Comparison of ENCODE assay signal across 24 cellular contexts in the genomic region with DNA sequence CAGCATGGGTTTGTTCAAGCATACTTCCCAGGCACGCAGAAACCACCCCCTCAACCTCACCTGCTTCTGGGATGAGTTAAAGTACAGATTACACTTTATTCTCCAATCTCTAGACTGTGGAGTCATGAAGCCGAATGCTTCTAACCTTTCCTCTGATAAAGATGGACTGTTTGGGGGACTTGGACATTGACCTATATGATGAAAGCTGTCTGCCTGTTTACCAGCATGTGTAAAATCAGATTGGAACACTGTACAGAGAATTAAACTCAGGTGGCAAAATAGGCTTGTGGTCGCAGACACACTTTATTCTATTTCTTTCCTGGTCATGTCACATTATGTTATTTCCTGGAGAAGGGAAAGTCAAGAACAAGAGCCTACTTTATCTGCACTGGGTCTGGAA. TPM values are rescaled to one million over a fixed set of nuclear protein-coding genes. Genes with fewer than 3 reads are reported as not detected.
DNase-seq lines count a peak whose midpoint lies in the region; ATAC-seq, FAIRE-seq and TF ChIP-seq lines count a peak whose summit lies in the region.
"Had no signal": no experiment of that assay in that cellular context is flagged by ENCODE, and none has a peak within 500 bp of the region (broad histone marks: within the 10 kb centered on the region; RNA-seq: fewer than 3 reads in every experiment).

No MANE protein-coding gene starts in this region.

- H3K4me2 ChIP-seq in hepatocyte (peak overlapping the region; percentile 17), osteoblast (ENCODE audit: insufficient read depth, low read length) (no peak overlapping the region)

- no peak for TF ChIP-seq POLR2A in H54 (IDR thresholded peaks at IDR 0.05; ENCODE audit: low read depth, low read length)

- FAIRE-seq in H54 (lab: Jason Lieb, UNC) = no peak
- FAIRE-seq: GM12891, GM18507 had no signal

- intact Hi-C loops in mucosa of descending colon (cut with DNase I, micrococcal nuclease) = no loop called here
- intact Hi-C loops in psoas muscle (cut with DNase I) = no loop called here

- H3K36me3 ChIP-seq in hepatocyte (replicated peaks; ENCODE audit: insufficient read depth, low read depth) = no peaks in the 10 kb centered on the region
- H3K36me3 ChIP-seq in mucosa of descending colon (ENCODE audit: low read depth) = peaks cover 6% of the 10 kb centered on the region
- H3K36me3 ChIP-seq in osteoblast (ENCODE audit: insufficient read depth, low read length) = no peaks in the 10 kb centered on the region
- H3K36me3 ChIP-seq in psoas muscle (ENCODE audit: insufficient read depth in 1 of 2, low read depth in 1 of 2) = no peaks in the 10 kb centered on the region

- H4K20me1 ChIP-seq in hepatocyte (ENCODE audit: insufficient read depth, poor library complexity, severe bottlenecking) (no peaks in the 10 kb centered on the region), osteoblast (ENCODE audit: insufficient read depth, low read length) (no peaks in the 10 kb centered on the region)

- no peaks in the 10 kb centered on the region for H3K79me2 ChIP-seq in hepatocyte
- no peaks in the 10 kb centered on the region for H3K79me2 ChIP-seq in osteoblast (ENCODE audit: insufficient read depth, low read length)

- H3K9me3 ChIP-seq in hepatocyte (ENCODE audit: low read depth) = no peaks in the 10 kb centered on the region
- no peaks in the 10 kb centered on the region for H3K9me3 ChIP-seq in mucosa of descending colon
- H3K9me3 ChIP-seq in osteoblast (ENCODE audit: low read depth, low read length) = no peaks in the 10 kb centered on the region
- H3K9me3 ChIP-seq in psoas muscle = no peaks in the 10 kb centered on the region

- H3K4me1 ChIP-seq in hepatocyte (ENCODE audit: insufficient read depth) (no peaks in the 10 kb centered on the region), mucosa of descending colon (ENCODE audit: low read depth) (peaks cover 23% of the 10 kb centered on the region), osteoblast (ENCODE audit: insufficient read depth, low read length) (no peaks in the 10 kb centered on the region), psoas muscle (peaks cover 5% of the 10 kb centered on the region)

- H3K27me3 ChIP-seq in hepatocyte (no peaks in the 10 kb centered on the region), osteoblast (ENCODE audit: insufficient read depth, low read length) (no peaks in the 10 kb centered on the region), psoas muscle (ENCODE audit: insufficient read depth in 3 of 3, low read length in 2 of 3) (no peaks in the 10 kb centered on the region)

- no peak for DNase-seq in hepatocyte (ENCODE audit: low spot score)
- DNase-seq in mucosa of descending colon = no peak
- peak; percentile 44 for DNase-seq in osteoblast (ENCODE audit: insufficient read length, low spot score, missing footprints)
- DNase-seq in HCEC 1CT = no peak
- DNase-seq in psoas muscle = no peak
- no peak for DNase-seq in SHP77 (lab: John Stamatoyannopoulos, UW)
- no peak for DNase-seq in H54 (ENCODE audit: insufficient read length, low spot score)
- DNase-seq: C1 segment of cervical spinal cord; Calu3; CD4-positive, alpha-beta memory T cell; COR-L47; DMS53; DMS79 treated with DMSO at 0.1 percent for 48 hours; GF-D8; GOT3; H7 had no signal

- ATAC-seq in mucosa of descending colon (peak; percentile 14), psoas muscle (no peak)
- ATAC-seq: HCT116 had no signal

- 78% methylated on average over 3 of the region's 3 CpGs for WGBS in hepatocyte (ENCODE audit: low lambda C conversion rate, missing lambda C conversion rate)
- 54 to 83% (median 61%) methylated on average over 3 of the region's 3 CpGs for WGBS in psoas muscle, 3 donors

- H3K9me2 ChIP-seq in hepatocyte (replicated peaks; ENCODE audit: insufficient read depth) = no peaks in the 10 kb centered on the region

- H3K4me3 ChIP-seq in hepatocyte (no peak overlapping the region), mucosa of descending colon (no peak overlapping the region), osteoblast (ENCODE audit: insufficient read depth, low read length) (no peak overlapping the region), psoas muscle (no peak overlapping the region)

- H3K27ac ChIP-seq in hepatocyte (peak overlapping the region; percentile 72), osteoblast (ENCODE audit: low read depth, low read length) (no peak overlapping the region), psoas muscle (no peak overlapping the region)

- H2AFZ ChIP-seq in hepatocyte = no peak overlapping the region
- no peak overlapping the region for H2AFZ ChIP-seq in osteoblast (ENCODE audit: low read length)

- TF ChIP-seq CTCF in hepatocyte (IDR thresholded peaks at IDR 0.05; ENCODE audit: poor library complexity) = no peak
- TF ChIP-seq CTCF in mucosa of descending colon (IDR thresholded peaks at IDR 0.05) = no peak
- TF ChIP-seq CTCF in osteoblast (IDR thresholded peaks at IDR 0.05; ENCODE audit: extremely low read depth, low read depth, low read length) = no peak
- TF ChIP-seq CTCF in psoas muscle (IDR thresholded peaks at IDR 0.05) = no peak

RNA-seq across cellular contexts. Expression of gene IL9, which starts 25.7 kb away (rescaled TPM):
- total RNA-seq in hepatocyte (not detected in 2 replicates), mucosa of descending colon (not detected), osteoblast (not detected in 2 replicates), psoas muscle (not detected)
- polyA plus RNA-seq in hepatocyte (not detected in 2 replicates), psoas muscle (not detected)
- total RNA-seq: A172; A673; Calu3; CD4-positive, alpha-beta memory T cell; Daoy; G401; H7 had no signal
- polyA plus RNA-seq: BJ; CD4-positive, alpha-beta memory T cell had no signal

RNA-seq across cellular contexts. Expression of gene SLC25A48, which starts 35.5 kb away (rescaled TPM):
- total RNA-seq in hepatocyte (1.0 and 7.0 TPM in 2 replicates), mucosa of descending colon (1 to 10 TPM; 2.2 to 4.5 (median 3.3) TPM), osteoblast (not detected in 2 replicates), psoas muscle (1 to 10 TPM in 3 of 4 donors, not detected in 1; 1.7 to 9.5 (median 3.6) TPM)
- polyA plus RNA-seq in hepatocyte (0.79 and 2.0 TPM in 2 replicates), psoas muscle (1 to 10 TPM; 5.6 to 9.6 (median 5.6) TPM)
- total RNA-seq: A172; A673; Calu3; CD4-positive, alpha-beta memory T cell; Daoy; G401 had no signal
- polyA plus RNA-seq: BJ; CD4-positive, alpha-beta memory T cell had no signal
